In the genomic region with DNA sequence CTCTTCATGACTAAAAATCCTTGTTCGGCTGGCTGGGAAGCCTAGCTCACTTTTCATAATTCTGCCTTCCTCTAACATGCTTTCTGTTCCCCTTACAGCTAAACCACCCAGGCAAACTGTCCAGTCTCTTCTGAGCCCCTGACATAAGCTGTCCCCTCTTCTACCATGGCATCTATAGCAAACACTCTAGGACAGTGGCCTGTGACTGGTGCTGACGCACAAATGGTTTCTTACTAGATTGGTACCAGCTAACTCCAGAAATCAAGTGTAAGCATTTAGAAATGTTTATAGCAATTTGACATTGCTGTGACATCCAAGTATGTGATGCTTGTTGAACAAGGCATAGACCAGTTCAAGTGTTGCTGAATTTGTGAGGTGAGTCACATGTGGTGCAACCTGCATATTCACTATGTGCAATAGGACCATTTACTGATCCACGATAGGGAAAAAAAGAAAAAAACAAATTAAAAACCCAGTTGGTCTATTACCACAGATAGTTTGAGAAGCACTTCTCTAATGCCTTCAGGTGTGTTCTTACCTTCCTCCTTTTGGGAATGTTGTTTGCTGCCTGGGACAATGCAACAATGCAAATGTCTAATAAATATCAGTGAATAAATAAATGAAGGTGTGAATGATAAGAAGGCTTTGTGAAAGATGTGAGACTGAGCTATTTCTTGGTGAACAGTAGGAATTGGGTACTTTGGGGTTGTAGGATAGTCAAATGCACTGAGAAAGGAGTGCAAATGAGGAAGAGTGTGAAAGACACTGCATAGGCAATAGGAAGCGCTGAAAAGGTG, we compare ENCODE assay signal across 30 cellular contexts. TPM values are rescaled to one million over a fixed set of nuclear protein-coding genes. Genes with fewer than 3 reads are reported as not detected.
"Had no signal": no experiment of that assay in that cellular context is flagged by ENCODE, and none has a peak within 500 bp of the region (broad histone marks: within the 10 kb centered on the region; RNA-seq: fewer than 3 reads in every experiment).

No MANE protein-coding gene starts in this region.

- DNase-seq: activated CD4-positive, alpha-beta T cell treated with anti-CD3 and anti-CD28 coated beads, Interleukin-2, amount 50 U/mL, for 1 hour; activated CD4-positive, CD25-positive, alpha-beta regulatory T cell treated with anti-CD3 and anti-CD28 coated beads, Interleukin-2, amount 50 U/mL, for 72 hours; activated CD8-positive, alpha-beta T cell treated with anti-CD3 and anti-CD28 coated beads for 36 hours; activated gamma-delta T cell treated with Interleukin-2 at 50 U/mL for 16 hours; activated naive CD4-positive, alpha-beta T cell treated with anti-CD3 and anti-CD28 coated beads, Interleukin-2, amount 50 U/mL, for 16 hours; activated T-cell treated with anti-CD3 and anti-CD28 coated beads, Interleukin-2, amount 50 U/mL, for 4 hours; amniotic stem cell; brain microvascular endothelial cell; central memory CD4-positive, alpha-beta T cell; foreskin keratinocyte; heart left ventricle; kidney glomerular epithelial cell; left lung; lower lobe of right lung; mesenchymal stem cell; naive thymus-derived CD8-positive, alpha-beta T cell; nucleus accumbens; pancreas; sigmoid colon; small intestine; stimulated activated naive CD4-positive, alpha-beta T cell treated with Interleukin-2 at 50 U/mL for 16 hours; T-helper 9 cell; testis; uterus; WERI-Rb-1 had no signal

- H3K4me1 ChIP-seq: esophagus muscularis mucosa, foreskin keratinocyte, lower lobe of right lung, prostate gland, sigmoid colon, testis, uterus had no signal

- H3K27ac ChIP-seq: brain microvascular endothelial cell, esophagus muscularis mucosa, foreskin keratinocyte, heart left ventricle, left lung, lower lobe of right lung, pancreas, prostate gland, sigmoid colon, testis, uterus, WERI-Rb-1 had no signal

- H3K36me3 ChIP-seq: brain microvascular endothelial cell, esophagus muscularis mucosa, heart left ventricle, left lung, lower lobe of right lung, pancreas, prostate gland, sigmoid colon, uterus, WERI-Rb-1 had no signal

- FAIRE-seq: astrocyte, endothelial cell of umbilical vein, pancreas, small intestine had no signal

- H3K4me3 ChIP-seq: esophagus muscularis mucosa, heart left ventricle, left lung, lower lobe of right lung, pancreas, prostate gland, sigmoid colon, testis, uterus had no signal

- ATAC-seq: activated CD8-positive, alpha-beta T cell treated with anti-CD3 and anti-CD28 coated beads for 36 hours; activated T-cell treated with anti-CD3 and anti-CD28 coated beads, Interleukin-2, amount 50 U/mL, for 4 hours; activated T-helper 17 cell treated with anti-CD3 and anti-CD28 coated beads, Interleukin-2, amount 50 U/mL, for 72 hours; foreskin keratinocyte; heart left ventricle; left lung; naive thymus-derived CD8-positive, alpha-beta T cell; pancreas had no signal

- H3K9me3 ChIP-seq: esophagus muscularis mucosa, heart left ventricle, left lung, lower lobe of right lung, pancreas, prostate gland, sigmoid colon, testis, uterus had no signal

- H3K27me3 ChIP-seq: brain microvascular endothelial cell, esophagus muscularis mucosa, foreskin keratinocyte, heart left ventricle, left lung, pancreas, sigmoid colon, testis, uterus had no signal

RNA-seq across cellular contexts. Expression of a gene that starts 22.4 kb away (rescaled TPM):
- total RNA-seq: naive thymus-derived CD8-positive, alpha-beta T cell had no signal
